16 cellular contexts compared by ENCODE assay signal in genomic region chr1:13994386-13994785, GRCh38.
DNase-seq lines count a peak whose midpoint lies in the region; TF ChIP-seq lines count a peak whose summit lies in the region.
"Had no signal": no experiment of that assay in that cellular context is flagged by ENCODE, and none has a peak within 500 bp of the region (broad histone marks: within the 10 kb centered on the region; RNA-seq: fewer than 3 reads in every experiment).

No MANE protein-coding gene starts in this region.

- H3K9me3 Mint-ChIP-seq in brain: peaks cover 23 to 37% (median 33%) of the 10 kb centered on the region in 5 experiments
- H3K9me3 Mint-ChIP-seq in neural crest cell: peaks cover 22% of the 10 kb centered on the region
- peaks cover 14% of the 10 kb centered on the region for H3K9me3 Mint-ChIP-seq in type B pancreatic cell

- in situ Hi-C loops in G401 (cut with HindIII; ENCODE audit: low sequenced_read_pairs): no loop called here

- H3K27me3 Mint-ChIP-seq in brain (no peaks in the 10 kb centered on the region), neural crest cell (ENCODE audit: low read depth) (peaks cover 3% of the 10 kb centered on the region), type B pancreatic cell (peaks cover 13% of the 10 kb centered on the region)
- H3K27me3 Mint-ChIP-seq: CD4-positive, CD25-positive, alpha-beta regulatory T cell had no signal

- DNase-seq in COLO829 (ENCODE audit: low spot score): peak; percentile 50
- no peak for DNase-seq in neural crest cell (ENCODE audit: low read depth, low spot score)
- no peak for DNase-seq in type B pancreatic cell (ENCODE audit: extremely low spot score, unreplicated experiment)
- no peak for DNase-seq in cortex of kidney (lab: John Stamatoyannopoulos, UW)
- DNase-seq in G401 (ENCODE audit: low spot score): no peak
- no peak for DNase-seq in COLO668 (lab: John Stamatoyannopoulos, UW; ENCODE audit: unreplicated experiment)
- DNase-seq: Calu3; CD4-positive, CD25-positive, alpha-beta regulatory T cell; CD8-positive, alpha-beta T cell; COR-L47; DND-41; GDM1; GOT3; HFFc6 had no signal

- H3K27ac Mint-ChIP-seq in brain (peak overlapping the region; percentile 12 to 74 (median 67)), neural crest cell (ENCODE audit: unreplicated experiment) (peak overlapping the region; percentile 41), type B pancreatic cell (peak overlapping the region; percentile 3)
- H3K27ac Mint-ChIP-seq: B cell; CD8-positive, alpha-beta T cell; HFFc6 had no signal

- TF ChIP-seq CTCF in brain (conservative IDR thresholded peaks at IDR 0.05) (no peak), neural crest cell (conservative IDR thresholded peaks at IDR 0.05) (no peak), type B pancreatic cell (conservative IDR thresholded peaks at IDR 0.05) (no peak)

- H3K4me3 Mint-ChIP-seq in brain: peak overlapping the region in 1 of 5 experiments; percentile 22
- no peak overlapping the region for H3K4me3 Mint-ChIP-seq in neural crest cell
- no peak overlapping the region for H3K4me3 Mint-ChIP-seq in type B pancreatic cell
- H3K4me3 Mint-ChIP-seq: B cell; CD4-positive, CD25-positive, alpha-beta regulatory T cell; CD8-positive, alpha-beta T cell; HFFc6 had no signal

- H3K4me1 Mint-ChIP-seq in brain (peaks cover 15% of the 10 kb centered on the region), neural crest cell (peaks cover 15% of the 10 kb centered on the region), type B pancreatic cell (ENCODE audit: unreplicated experiment) (no peaks in the 10 kb centered on the region)
- H3K4me1 Mint-ChIP-seq: B cell; CD4-positive, CD25-positive, alpha-beta regulatory T cell had no signal

- H3K36me3 Mint-ChIP-seq in brain (peaks cover 10% of the 10 kb centered on the region), neural crest cell (ENCODE audit: low read depth) (peaks cover 16% of the 10 kb centered on the region), type B pancreatic cell (no peaks in the 10 kb centered on the region)
- H3K36me3 Mint-ChIP-seq: CD4-positive, CD25-positive, alpha-beta regulatory T cell; CD8-positive, alpha-beta T cell had no signal

Comparison
In these comparisons a context has a peak if more than half of its experiments do, and no peak if none do; other contexts are left out.
1. H3K27ac Mint-ChIP-seq: peak in every context shown above with its lines; median percentile 67 in brain; 41 in neural crest cell; 3 in type B pancreatic cell.